40 cellular contexts compared by ENCODE assay signal in the genomic region with DNA sequence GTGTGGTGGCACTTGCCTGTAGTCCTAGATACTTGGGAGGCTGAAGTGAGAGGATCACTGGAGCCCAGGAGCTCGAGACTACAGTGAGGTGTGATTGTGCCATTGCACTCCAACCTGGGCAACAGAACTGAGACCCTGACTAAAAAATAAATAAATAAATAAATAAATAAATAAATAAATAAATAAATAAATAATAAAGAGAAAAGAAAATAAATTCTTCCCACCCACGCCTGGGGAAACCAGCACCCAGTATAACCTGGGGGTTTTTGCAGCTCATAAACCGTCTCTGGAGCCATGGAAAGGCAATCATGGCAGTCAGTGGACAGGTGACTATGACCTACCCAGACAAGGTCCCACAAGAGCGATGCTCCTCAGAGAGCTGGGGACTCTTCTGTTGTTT. TPM values are rescaled to one million over a fixed set of nuclear protein-coding genes. Genes with fewer than 3 reads are reported as not detected.
"Had no signal": no experiment of that assay in that cellular context is flagged by ENCODE, and none has a peak within 500 bp of the region (broad histone marks: within the 10 kb centered on the region; RNA-seq: fewer than 3 reads in every experiment).

No MANE protein-coding gene starts in this region.

- H3K9me3 ChIP-seq: ascending aorta had no signal

- H3K36me3 Mint-ChIP-seq: activated CD8-positive, alpha-beta memory T cell treated with anti-CD3 and anti-CD28 coated beads, Interleukin-2, amount 10 ng/mL, durations not matched to agents 7 days and 5 days; activated naive CD4-positive, alpha-beta T cell treated with anti-CD3 and anti-CD28 coated beads, Interleukin-2, amount 10 ng/mL, durations not matched to agents 7 days and 5 days; activated naive CD4-positive, alpha-beta T cell treated with anti-CD3 and anti-CD28 coated beads, Interleukin-2, amount 50 U/mL, for 24 hours; activated naive CD8-positive, alpha-beta T cell; activated naive CD8-positive, alpha-beta T cell treated with anti-CD3 and anti-CD28 coated beads, Interleukin-2, amount 10 ng/mL, durations not matched to agents 7 days and 5 days; brain; WTC11 had no signal

- H3K27me3 ChIP-seq: ascending aorta, cardiac muscle cell had no signal

- H3K27me3 Mint-ChIP-seq: activated CD4-positive, alpha-beta T cell treated with anti-CD3 and anti-CD28 coated beads for 36 hours; activated naive CD4-positive, alpha-beta T cell treated with anti-CD3 and anti-CD28 coated beads, Interleukin-2, amount 50 U/mL, for 24 hours; activated naive CD8-positive, alpha-beta T cell; activated naive CD8-positive, alpha-beta T cell treated with anti-CD3 and anti-CD28 coated beads, Interleukin-2, amount 50 U/mL, for 24 hours; activated T-cell treated with anti-CD3 and anti-CD28 coated beads, Interleukin-2, amount 50 U/mL, for 24 hours had no signal

- H3K4me1 ChIP-seq: ascending aorta had no signal

- H3K9me3 Mint-ChIP-seq: activated CD4-positive, alpha-beta memory T cell treated with anti-CD3 and anti-CD28 coated beads, Interleukin-2, amount 10 ng/mL, durations not matched to agents 7 days and 5 days; activated CD4-positive, alpha-beta T cell treated with anti-CD3 and anti-CD28 coated beads, Interleukin-2, amount 10 ng/mL, durations not matched to agents 7 days and 5 days; activated naive CD4-positive, alpha-beta T cell treated with anti-CD3 and anti-CD28 coated beads, Interleukin-2, amount 10 ng/mL, durations not matched to agents 7 days and 5 days; activated naive CD4-positive, alpha-beta T cell treated with anti-CD3 and anti-CD28 coated beads, Interleukin-2, amount 50 U/mL, for 24 hours; activated naive CD8-positive, alpha-beta T cell treated with anti-CD3 and anti-CD28 coated beads, Interleukin-2, amount 10 ng/mL, durations not matched to agents 7 days and 5 days; activated naive CD8-positive, alpha-beta T cell treated with anti-CD3 and anti-CD28 coated beads, Interleukin-2, amount 50 U/mL, for 24 hours; activated T-cell treated with anti-CD3 and anti-CD28 coated beads, Interleukin-2, amount 50 U/mL, for 24 hours; activated T-helper 2 cell treated with anti-CD3 and anti-CD28 coated beads, Interferon-gamma antibody, Interleukin-2, Interleukin-4, amounts not matched to agents 10 μg/mL and 5 μg/mL and 100 μg/mL, durations not matched to agents 14 hours and 24 hours and 36 hours; brain; central memory CD8-positive, alpha-beta T cell; T-helper 1 cell treated with Interleukin-12 subunit alpha and Interleukin-12 subunit beta and Interleukin-4 antibody, amounts not matched to agents 30 μg/mL and 1 μg/mL, for 36 hours; T-helper 2 cell treated with Interferon-gamma antibody and Interleukin-4, amounts not matched to agents 5 μg/mL and 100 μg/mL, for 36 hours; WTC11 had no signal

- H3K27ac ChIP-seq: ascending aorta, cardiac muscle cell, WERI-Rb-1 had no signal

- H3K4me1 Mint-ChIP-seq: brain; central memory CD8-positive, alpha-beta T cell had no signal

- H3K4me3 ChIP-seq: ascending aorta, cardiac muscle cell had no signal

- H3K27ac Mint-ChIP-seq: activated CD4-positive, alpha-beta memory T cell treated with anti-CD3 and anti-CD28 coated beads, Interleukin-2, amount 10 ng/mL, durations not matched to agents 7 days and 5 days; activated CD4-positive, alpha-beta T cell treated with anti-CD3 and anti-CD28 coated beads for 36 hours; activated CD4-positive, alpha-beta T cell treated with anti-CD3 and anti-CD28 coated beads, Interleukin-2, amount 10 ng/mL, durations not matched to agents 7 days and 5 days; activated CD8-positive, alpha-beta memory T cell treated with anti-CD3 and anti-CD28 coated beads, Interleukin-2, amount 10 ng/mL, durations not matched to agents 7 days and 5 days; activated CD8-positive, alpha-beta T cell treated with anti-CD3 and anti-CD28 coated beads, Interleukin-2, amount 10 ng/mL, durations not matched to agents 7 days and 5 days; activated naive CD4-positive, alpha-beta T cell treated with anti-CD3 and anti-CD28 coated beads, Interleukin-2, amount 10 ng/mL, durations not matched to agents 7 days and 5 days; activated naive CD4-positive, alpha-beta T cell treated with anti-CD3 and anti-CD28 coated beads, Interleukin-2, amount 50 U/mL, for 24 hours; activated naive CD8-positive, alpha-beta T cell; activated naive CD8-positive, alpha-beta T cell treated with anti-CD3 and anti-CD28 coated beads, Interleukin-2, amount 10 ng/mL, durations not matched to agents 7 days and 5 days; activated naive CD8-positive, alpha-beta T cell treated with anti-CD3 and anti-CD28 coated beads, Interleukin-2, amount 50 U/mL, for 24 hours; activated T-cell treated with anti-CD3 and anti-CD28 coated beads, Interleukin-2, amount 50 U/mL, for 24 hours; activated T-helper 2 cell treated with anti-CD3 and anti-CD28 coated beads, Interferon-gamma antibody, Interleukin-2, Interleukin-4, amounts not matched to agents 10 μg/mL and 5 μg/mL and 100 μg/mL, durations not matched to agents 14 hours and 24 hours and 36 hours; brain; T-helper 1 cell treated with Interleukin-12 subunit alpha and Interleukin-12 subunit beta and Interleukin-4 antibody, amounts not matched to agents 30 μg/mL and 1 μg/mL, for 36 hours; T-helper 2 cell treated with Interferon-gamma antibody and Interleukin-4, amounts not matched to agents 5 μg/mL and 100 μg/mL, for 36 hours; WTC11 had no signal

- H3K4me3 Mint-ChIP-seq: activated CD4-positive, alpha-beta memory T cell treated with anti-CD3 and anti-CD28 coated beads, Interleukin-2, amount 10 ng/mL, durations not matched to agents 7 days and 5 days; activated CD4-positive, alpha-beta T cell treated with anti-CD3 and anti-CD28 coated beads for 36 hours; activated CD4-positive, alpha-beta T cell treated with anti-CD3 and anti-CD28 coated beads, Interleukin-2, amount 10 ng/mL, durations not matched to agents 7 days and 5 days; activated CD8-positive, alpha-beta memory T cell treated with anti-CD3 and anti-CD28 coated beads, Interleukin-2, amount 10 ng/mL, durations not matched to agents 7 days and 5 days; activated CD8-positive, alpha-beta T cell treated with anti-CD3 and anti-CD28 coated beads, Interleukin-2, amount 10 ng/mL, durations not matched to agents 7 days and 5 days; activated naive CD4-positive, alpha-beta T cell treated with anti-CD3 and anti-CD28 coated beads, Interleukin-2, amount 10 ng/mL, durations not matched to agents 7 days and 5 days; activated naive CD4-positive, alpha-beta T cell treated with anti-CD3 and anti-CD28 coated beads, Interleukin-2, amount 50 U/mL, for 24 hours; activated naive CD8-positive, alpha-beta T cell; activated naive CD8-positive, alpha-beta T cell treated with anti-CD3 and anti-CD28 coated beads, Interleukin-2, amount 10 ng/mL, durations not matched to agents 7 days and 5 days; activated naive CD8-positive, alpha-beta T cell treated with anti-CD3 and anti-CD28 coated beads, Interleukin-2, amount 50 U/mL, for 24 hours; activated T-cell treated with anti-CD3 and anti-CD28 coated beads, Interleukin-2, amount 50 U/mL, for 24 hours; brain; central memory CD8-positive, alpha-beta T cell; T-helper 1 cell treated with Interleukin-12 subunit alpha and Interleukin-12 subunit beta and Interleukin-4 antibody, amounts not matched to agents 30 μg/mL and 1 μg/mL, for 36 hours; T-helper 2 cell treated with Interferon-gamma antibody and Interleukin-4, amounts not matched to agents 5 μg/mL and 100 μg/mL, for 36 hours had no signal

- H3K36me3 ChIP-seq: ascending aorta, cardiac muscle cell, WERI-Rb-1 had no signal

- DNase-seq: activated CD4-positive, alpha-beta memory T cell treated with anti-CD3 and anti-CD28 coated beads, Interleukin-2, amount 10 ng/mL, durations not matched to agents 7 days and 5 days; activated CD4-positive, alpha-beta T cell treated with anti-CD3 and anti-CD28 coated beads for 1 hour; activated CD4-positive, alpha-beta T cell treated with anti-CD3 and anti-CD28 coated beads for 36 hours; activated CD4-positive, alpha-beta T cell treated with anti-CD3 and anti-CD28 coated beads for 48 hours; activated CD4-positive, alpha-beta T cell treated with anti-CD3 and anti-CD28 coated beads, Interleukin-2, amount 10 ng/mL, durations not matched to agents 7 days and 5 days; activated CD4-positive, alpha-beta T cell treated with anti-CD3 and anti-CD28 coated beads, Interleukin-2, amount 50 U/mL, for 48 hours; activated CD4-positive, CD25-positive, alpha-beta regulatory T cell; activated CD8-positive, alpha-beta memory T cell treated with anti-CD3 and anti-CD28 coated beads for 24 hours; activated CD8-positive, alpha-beta memory T cell treated with anti-CD3 and anti-CD28 coated beads, Interleukin-2, amount 10 ng/mL, durations not matched to agents 7 days and 5 days; activated CD8-positive, alpha-beta memory T cell treated with anti-CD3 and anti-CD28 coated beads, Interleukin-2, amount 50 U/mL, for 48 hours; activated CD8-positive, alpha-beta T cell treated with anti-CD3 and anti-CD28 coated beads, Interleukin-2, amount 10 ng/mL, durations not matched to agents 7 days and 5 days; activated effector memory CD4-positive, alpha-beta T cell treated with Interleukin-2 at 50 U/mL for 16 hours; activated gamma-delta T cell; activated naive CD4-positive, alpha-beta T cell treated with anti-CD3 and anti-CD28 coated beads, Interleukin-2, amount 10 ng/mL, durations not matched to agents 7 days and 5 days; activated naive CD4-positive, alpha-beta T cell treated with Interleukin-2 at 50 U/mL for 16 hours; activated naive CD8-positive, alpha-beta T cell treated with anti-CD3 and anti-CD28 coated beads, Interleukin-2, amount 10 ng/mL, durations not matched to agents 7 days and 5 days; activated naive CD8-positive, alpha-beta T cell treated with anti-CD3 and anti-CD28 coated beads, Interleukin-2, amount 50 U/mL, for 24 hours; activated T-cell treated with anti-CD3 and anti-CD28 coated beads, Interleukin-2, amount 50 U/mL, for 24 hours; activated T-cell treated with anti-CD3 and anti-CD28 coated beads, Interleukin-2, amount 50 U/mL, for 48 hours; amygdala; anterior cingulate cortex; caudate nucleus; cerebellar nuclear complex; T-helper 2 cell; T-helper 9 cell; WERI-Rb-1 had no signal

- ATAC-seq: activated CD4-positive, alpha-beta T cell treated with anti-CD3 and anti-CD28 coated beads for 36 hours; activated CD4-positive, CD25-positive, alpha-beta regulatory T cell treated with anti-CD3 and anti-CD28 coated beads, Interleukin-2, amount 50 U/mL, for 24 hours; activated CD8-positive, alpha-beta memory T cell treated with anti-CD3 and anti-CD28 coated beads, Interleukin-2, amount 10 ng/mL, durations not matched to agents 7 days and 5 days; activated CD8-positive, alpha-beta T cell treated with anti-CD3 and anti-CD28 coated beads, Interleukin-2, amount 10 ng/mL, durations not matched to agents 7 days and 5 days; activated naive CD8-positive, alpha-beta T cell treated with anti-CD3 and anti-CD28 coated beads, Interleukin-2, amount 50 U/mL, for 24 hours had no signal

RNA-seq across cellular contexts. Expression of a gene that starts 7.9 kb away (rescaled TPM):
- total RNA-seq: activated CD4-positive, alpha-beta memory T cell treated with anti-CD3 and anti-CD28 coated beads, Interleukin-2, amount 10 ng/mL, durations not matched to agents 7 days and 5 days; activated CD4-positive, alpha-beta T cell treated with anti-CD3 and anti-CD28 coated beads for 36 hours; activated CD4-positive, alpha-beta T cell treated with anti-CD3 and anti-CD28 coated beads, Interleukin-2, amount 10 ng/mL, durations not matched to agents 7 days and 5 days; activated CD8-positive, alpha-beta memory T cell treated with anti-CD3 and anti-CD28 coated beads, Interleukin-2, amount 10 ng/mL, durations not matched to agents 7 days and 5 days; activated CD8-positive, alpha-beta T cell treated with anti-CD3 and anti-CD28 coated beads, Interleukin-2, amount 10 ng/mL, durations not matched to agents 7 days and 5 days; activated naive CD8-positive, alpha-beta T cell treated with anti-CD3 and anti-CD28 coated beads, Interleukin-2, amount 10 ng/mL, durations not matched to agents 7 days and 5 days; activated T-helper 2 cell treated with anti-CD3 and anti-CD28 coated beads, Interferon-gamma antibody, Interleukin-2, Interleukin-4, amounts not matched to agents 10 μg/mL and 5 μg/mL and 100 μg/mL, durations not matched to agents 14 hours and 24 hours and 36 hours; ascending aorta; bronchial epithelial cell; cardiac muscle cell; chondrocyte; WTC11 had no signal
- polyA plus RNA-seq: adipose tissue, cardiac muscle cell had no signal

RNA-seq across cellular contexts. Expression of a gene that starts 47.5 kb away (rescaled TPM):
- total RNA-seq: activated CD4-positive, alpha-beta memory T cell treated with anti-CD3 and anti-CD28 coated beads, Interleukin-2, amount 10 ng/mL, durations not matched to agents 7 days and 5 days; activated CD4-positive, alpha-beta T cell treated with anti-CD3 and anti-CD28 coated beads for 36 hours; activated CD4-positive, alpha-beta T cell treated with anti-CD3 and anti-CD28 coated beads, Interleukin-2, amount 10 ng/mL, durations not matched to agents 7 days and 5 days; activated CD8-positive, alpha-beta memory T cell treated with anti-CD3 and anti-CD28 coated beads, Interleukin-2, amount 10 ng/mL, durations not matched to agents 7 days and 5 days; activated CD8-positive, alpha-beta T cell treated with anti-CD3 and anti-CD28 coated beads, Interleukin-2, amount 10 ng/mL, durations not matched to agents 7 days and 5 days; activated naive CD8-positive, alpha-beta T cell treated with anti-CD3 and anti-CD28 coated beads, Interleukin-2, amount 10 ng/mL, durations not matched to agents 7 days and 5 days; activated T-helper 2 cell treated with anti-CD3 and anti-CD28 coated beads, Interferon-gamma antibody, Interleukin-2, Interleukin-4, amounts not matched to agents 10 μg/mL and 5 μg/mL and 100 μg/mL, durations not matched to agents 14 hours and 24 hours and 36 hours; ascending aorta had no signal
